ENCODE assay signal across 8 cellular contexts in the genomic region with DNA sequence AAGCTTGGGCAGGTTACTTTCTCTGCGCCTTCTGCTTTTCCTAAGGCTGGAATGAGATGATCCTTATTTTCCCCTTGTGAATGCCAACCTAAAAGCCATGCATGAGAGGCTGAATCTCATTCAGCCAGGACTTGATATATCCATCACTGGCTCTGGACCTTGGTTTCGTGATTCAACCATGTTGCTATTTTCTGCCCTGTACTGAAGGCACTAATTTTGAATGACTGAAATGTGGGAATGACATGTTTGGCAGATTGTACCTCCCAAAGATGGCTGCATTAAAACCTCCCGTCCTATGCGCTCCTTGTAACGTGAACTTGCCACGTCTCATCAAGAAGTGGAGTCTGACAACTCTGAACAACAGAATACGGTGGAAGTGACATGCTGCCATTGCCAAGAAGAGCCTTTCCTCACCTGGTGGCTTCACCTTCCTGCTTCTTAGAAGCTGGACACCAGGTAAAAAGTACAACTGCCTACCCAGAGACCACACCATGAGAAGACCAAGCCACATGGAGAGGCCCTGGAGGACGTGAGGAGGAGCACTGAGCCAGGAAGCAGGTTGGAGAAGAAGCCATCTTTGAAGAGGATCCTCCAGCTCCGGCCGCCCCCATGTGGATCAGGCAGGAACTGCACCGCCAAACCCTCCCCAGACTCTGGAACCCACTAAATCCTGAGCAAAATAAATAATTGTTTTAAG.
DNase-seq lines count a peak whose midpoint lies in the region; ATAC-seq and TF ChIP-seq lines count a peak whose summit lies in the region.

No MANE protein-coding gene starts in this region.

- TF ChIP-seq CTCF in BE2C (IDR thresholded peaks at IDR 0.05; ENCODE audit: low read depth, low read length) (peak; percentile 90), Peyer's patch (IDR thresholded peaks at IDR 0.05) (peak; percentile 55 to 83 (median 66)), fibroblast of the aortic adventitia (IDR thresholded peaks at IDR 0.05; ENCODE audit: insufficient read depth, low read length) (peak; percentile 98), ovary (IDR thresholded peaks at IDR 0.05) (peak in 2 of 3 donors; percentile 22 to 37), upper lobe of right lung (IDR thresholded peaks at IDR 0.05) (peak; percentile 94)

- ATAC-seq in GM19351 (IDR thresholded peaks at IDR 0.05; ENCODE audit: unreplicated experiment) (peak; percentile 93), upper lobe of right lung (peak; percentile 89)

- H3K4me1 ChIP-seq in BE2C (peaks cover 4% of the 10 kb centered on the region), Peyer's patch (no peaks in the 10 kb centered on the region), ovary (ENCODE audit: insufficient read depth) (no peaks in the 10 kb centered on the region), upper lobe of right lung (peaks cover 9% of the 10 kb centered on the region)

- no peaks in the 10 kb centered on the region for H3K9me3 Mint-ChIP-seq in activated T-helper 2 cell treated with anti-CD3 and anti-CD28 coated beads, Interferon-gamma antibody, Interleukin-2, Interleukin-4, amounts not matched to agents 10 μg/mL and 5 μg/mL and 100 μg/mL, durations not matched to agents 14 hours and 24 hours and 36 hours

- H3K27me3 ChIP-seq in BE2C: no peaks in the 10 kb centered on the region; the same call in 1 of the 2 replicates
- no peaks in the 10 kb centered on the region for H3K27me3 ChIP-seq in Peyer's patch
- no peaks in the 10 kb centered on the region for H3K27me3 ChIP-seq in ovary
- no peaks in the 10 kb centered on the region for H3K27me3 ChIP-seq in upper lobe of right lung

- TF ChIP-seq EP300 in ovary (IDR thresholded peaks at IDR 0.05): no peak

- no peak overlapping the region for H3K4me3 Mint-ChIP-seq in activated T-helper 2 cell treated with anti-CD3 and anti-CD28 coated beads, Interferon-gamma antibody, Interleukin-2, Interleukin-4, amounts not matched to agents 10 μg/mL and 5 μg/mL and 100 μg/mL, durations not matched to agents 14 hours and 24 hours and 36 hours (ENCODE audit: low read depth)

- H3K4me1 Mint-ChIP-seq in activated T-helper 2 cell treated with anti-CD3 and anti-CD28 coated beads, Interferon-gamma antibody, Interleukin-2, Interleukin-4, amounts not matched to agents 10 μg/mL and 5 μg/mL and 100 μg/mL, durations not matched to agents 14 hours and 24 hours and 36 hours (ENCODE audit: low read depth): peaks cover 13% of the 10 kb centered on the region

- intact Hi-C loops in activated T-helper 2 cell treated with anti-CD3 and anti-CD28 coated beads, Interferon-gamma antibody, Interleukin-2, Interleukin-4, amounts not matched to agents 10 μg/mL and 5 μg/mL and 100 μg/mL, durations not matched to agents 14 hours and 24 hours and 36 hours (cut with micrococcal nuclease): loop anchor here (1.0 kb wide), 1 partner anchor 15 kb away; no protein-coding TSS in a partner anchor
- intact Hi-C loops in ovary (cut with DNase I): loop anchor here in 1 of 4 donors (10.0 kb wide), 1 partner anchor 51 kb away; no protein-coding TSS in a partner anchor
- intact Hi-C loops in upper lobe of right lung (cut with DNase I): loop anchor here (10.0 kb wide), 1 partner anchor 51 kb away; no protein-coding TSS in a partner anchor

- TF ChIP-seq POLR2A in Peyer's patch (IDR thresholded peaks at IDR 0.05): no peak
- TF ChIP-seq POLR2A in ovary (IDR thresholded peaks at IDR 0.05): no peak

- H3K27ac ChIP-seq in Peyer's patch (no peak overlapping the region), ovary (no peak overlapping the region), upper lobe of right lung (peak overlapping the region; percentile 34)

- H3K27me3 Mint-ChIP-seq in activated T-helper 2 cell treated with anti-CD3 and anti-CD28 coated beads, Interferon-gamma antibody, Interleukin-2, Interleukin-4, amounts not matched to agents 10 μg/mL and 5 μg/mL and 100 μg/mL, durations not matched to agents 14 hours and 24 hours and 36 hours (ENCODE audit: low read depth): peaks cover 15% of the 10 kb centered on the region

- H3K4me3 ChIP-seq in BE2C (ENCODE audit: low read depth, low read length): no peak overlapping the region
- H3K4me3 ChIP-seq in Peyer's patch: no peak overlapping the region
- H3K4me3 ChIP-seq in fibroblast of the aortic adventitia (ENCODE audit: low read depth, low read length): no peak overlapping the region
- H3K4me3 ChIP-seq in ovary: no peak overlapping the region
- H3K4me3 ChIP-seq in upper lobe of right lung: no peak overlapping the region

- WGBS in ovary, 3 donors: 81 to 84% (median 82%) methylated on average over 11 of the region's 11 CpGs

- no peaks in the 10 kb centered on the region for H3K9me3 ChIP-seq in BE2C
- H3K9me3 ChIP-seq in Peyer's patch: no peaks in the 10 kb centered on the region
- H3K9me3 ChIP-seq in ovary: no peaks in the 10 kb centered on the region
- H3K9me3 ChIP-seq in upper lobe of right lung: no peaks in the 10 kb centered on the region

- DNase-seq in BE2C (peak; percentile 80), HuH-7 (ENCODE audit: low spot score) (peak; percentile 75), Peyer's patch (peak; percentile 54 to 84 (median 72)), fibroblast of the aortic adventitia (ENCODE audit: low read depth) (peak; percentile 59), ovary (peak in 4 of 5 donors; percentile 53 to 66 (median 56)), upper lobe of right lung (peak; percentile 86)
- peak; percentile 58 for DNase-seq in activated T-helper 2 cell treated with anti-CD3 and anti-CD28 coated beads, Interferon-gamma antibody, Interleukin-2, Interleukin-4, amounts not matched to agents 10 μg/mL and 5 μg/mL and 100 μg/mL, durations not matched to agents 14 hours and 24 hours and 36 hours (ENCODE audit: low spot score)

- H3K27ac Mint-ChIP-seq in activated T-helper 2 cell treated with anti-CD3 and anti-CD28 coated beads, Interferon-gamma antibody, Interleukin-2, Interleukin-4, amounts not matched to agents 10 μg/mL and 5 μg/mL and 100 μg/mL, durations not matched to agents 14 hours and 24 hours and 36 hours: peak overlapping the region; percentile 80

- no peaks in the 10 kb centered on the region for H3K36me3 ChIP-seq in BE2C
- H3K36me3 ChIP-seq in Peyer's patch: no peaks in the 10 kb centered on the region
- H3K36me3 ChIP-seq in ovary: no peaks in the 10 kb centered on the region
- H3K36me3 ChIP-seq in upper lobe of right lung: peaks cover 6% of the 10 kb centered on the region

- no peaks in the 10 kb centered on the region for H3K36me3 Mint-ChIP-seq in activated T-helper 2 cell treated with anti-CD3 and anti-CD28 coated beads, Interferon-gamma antibody, Interleukin-2, Interleukin-4, amounts not matched to agents 10 μg/mL and 5 μg/mL and 100 μg/mL, durations not matched to agents 14 hours and 24 hours and 36 hours (ENCODE audit: low read depth)

Comparison
In these comparisons a context has a peak if more than half of its experiments do, and no peak if none do; other contexts are left out.
1. CTCF ChIP-seq: peak in every context shown above with its lines; median percentile 98 in fibroblast of the aortic adventitia; 94 in upper lobe of right lung; 90 in BE2C; 66 in Peyer's patch; 30 in ovary.